ENCODE assay signal across 8 cellular contexts in genomic region chr6:31736768-31737314, GRCh38. TPM values are rescaled to one million over a fixed set of nuclear protein-coding genes. Genes with fewer than 3 reads are reported as not detected.
DNase-seq lines count a peak whose midpoint lies in the region; ATAC-seq and TF ChIP-seq lines count a peak whose summit lies in the region.

No MANE protein-coding gene starts in this region.

- H3K4me3 Mint-ChIP-seq in activated T-helper 1 cell treated with anti-CD3 and anti-CD28 coated beads, Interleukin-12 subunit alpha, Interleukin-12 subunit beta, Interleukin-2, Interleukin-4 antibody, amounts not matched to agents 30 ng/mL and 10 ng/mL and 1 ng/mL, durations not matched to agents 14 hours and 24 hours and 36 hours, result peak overlapping the region; percentile 98

- peak overlapping the region; percentile 99 for H3K27ac Mint-ChIP-seq in activated T-helper 1 cell treated with anti-CD3 and anti-CD28 coated beads, Interleukin-12 subunit alpha, Interleukin-12 subunit beta, Interleukin-2, Interleukin-4 antibody, amounts not matched to agents 30 ng/mL and 10 ng/mL and 1 ng/mL, durations not matched to agents 14 hours and 24 hours and 36 hours

- intact Hi-C loops in activated T-helper 1 cell treated with anti-CD3 and anti-CD28 coated beads, Interleukin-12 subunit alpha, Interleukin-12 subunit beta, Interleukin-2, Interleukin-4 antibody, amounts not matched to agents 30 ng/mL and 10 ng/mL and 1 ng/mL, durations not matched to agents 14 hours and 24 hours and 36 hours (cut with micrococcal nuclease), result loop anchor here (1.0 to 5.0 kb wide), 3 partner anchors 34 to 165 kb away; partner anchors contain the start of genes ABHD16A, LSM2 and LTA

- DNase-seq in HFF-Myc (ENCODE audit: extremely low read depth, low read depth), result no peak
- DNase-seq in activated T-helper 1 cell treated with anti-CD3 and anti-CD28 coated beads, Interleukin-12 subunit alpha, Interleukin-12 subunit beta, Interleukin-2, Interleukin-4 antibody, amounts not matched to agents 30 ng/mL and 10 ng/mL and 1 ng/mL, durations not matched to agents 14 hours and 24 hours and 36 hours (ENCODE audit: low spot score), result no peak
- DNase-seq in stimulated activated naive CD8-positive, alpha-beta T cell treated with anti-CD3 and anti-CD28 coated beads, Interleukin-15, Interleukin-2, amounts not matched to agents 100 U/mL and 50 U/mL, for 24 hours, result peak; percentile 27
- DNase-seq in NCI-H2171 treated with DMSO at 0.1 percent for 48 hours (lab: John Stamatoyannopoulos, UW), result no peak
- no peak for DNase-seq in NCI-H2107 treated with DMSO at 0.1 percent for 48 hours (lab: John Stamatoyannopoulos, UW; ENCODE audit: unreplicated experiment)

- ATAC-seq in stimulated activated naive CD8-positive, alpha-beta T cell treated with anti-CD3 and anti-CD28 coated beads, Interleukin-15, Interleukin-2, amounts not matched to agents 100 U/mL and 50 U/mL, for 24 hours, result no peak
- ATAC-seq in GM21786 (IDR thresholded peaks at IDR 0.05; ENCODE audit: unreplicated experiment) (no peak), HG03521 (IDR thresholded peaks at IDR 0.05; ENCODE audit: unreplicated experiment) (no peak)

- peaks cover 3% of the 10 kb centered on the region for H3K27me3 Mint-ChIP-seq in activated T-helper 1 cell treated with anti-CD3 and anti-CD28 coated beads, Interleukin-12 subunit alpha, Interleukin-12 subunit beta, Interleukin-2, Interleukin-4 antibody, amounts not matched to agents 30 ng/mL and 10 ng/mL and 1 ng/mL, durations not matched to agents 14 hours and 24 hours and 36 hours (ENCODE audit: insufficient read depth)

- TF ChIP-seq CTCF in HFF-Myc (IDR thresholded peaks at IDR 0.05; ENCODE audit: low read depth, low read length, missing control alignments), result no peak

- peaks cover 66% of the 10 kb centered on the region for H3K4me1 Mint-ChIP-seq in activated T-helper 1 cell treated with anti-CD3 and anti-CD28 coated beads, Interleukin-12 subunit alpha, Interleukin-12 subunit beta, Interleukin-2, Interleukin-4 antibody, amounts not matched to agents 30 ng/mL and 10 ng/mL and 1 ng/mL, durations not matched to agents 14 hours and 24 hours and 36 hours (ENCODE audit: low read depth)

- peak overlapping the region; percentile 97 for H3K4me3 ChIP-seq in HFF-Myc (replicated peaks; ENCODE audit: low read depth, low read length)
- peak overlapping the region; percentile 83 for H3K4me3 ChIP-seq in iPS-11a (ENCODE audit: low read depth, low read length)

- peaks cover 35% of the 10 kb centered on the region for H3K36me3 Mint-ChIP-seq in activated T-helper 1 cell treated with anti-CD3 and anti-CD28 coated beads, Interleukin-12 subunit alpha, Interleukin-12 subunit beta, Interleukin-2, Interleukin-4 antibody, amounts not matched to agents 30 ng/mL and 10 ng/mL and 1 ng/mL, durations not matched to agents 14 hours and 24 hours and 36 hours (ENCODE audit: low read depth)

- H3K9me3 Mint-ChIP-seq in activated T-helper 1 cell treated with anti-CD3 and anti-CD28 coated beads, Interleukin-12 subunit alpha, Interleukin-12 subunit beta, Interleukin-2, Interleukin-4 antibody, amounts not matched to agents 30 ng/mL and 10 ng/mL and 1 ng/mL, durations not matched to agents 14 hours and 24 hours and 36 hours, result no peaks in the 10 kb centered on the region

RNA-seq across cellular contexts. Expression of gene CLIC1, which starts 0.5 kb away (rescaled TPM):
- total RNA-seq in activated T-helper 1 cell treated with anti-CD3 and anti-CD28 coated beads, Interleukin-12 subunit alpha, Interleukin-12 subunit beta, Interleukin-2, Interleukin-4 antibody, amounts not matched to agents 30 ng/mL and 10 ng/mL and 1 ng/mL, durations not matched to agents 14 hours and 24 hours and 36 hours, result 398 and 399 TPM in 2 replicates

RNA-seq across cellular contexts. Expression of gene MSH5, which starts 3.0 kb away (rescaled TPM):
- total RNA-seq in activated T-helper 1 cell treated with anti-CD3 and anti-CD28 coated beads, Interleukin-12 subunit alpha, Interleukin-12 subunit beta, Interleukin-2, Interleukin-4 antibody, amounts not matched to agents 30 ng/mL and 10 ng/mL and 1 ng/mL, durations not matched to agents 14 hours and 24 hours and 36 hours, result 80.5 and 83.4 TPM in 2 replicates

RNA-seq across cellular contexts. Expression of gene DDAH2, which starts 7.7 kb away (rescaled TPM):
- 4.9 and 5.7 TPM in 2 replicates for total RNA-seq in activated T-helper 1 cell treated with anti-CD3 and anti-CD28 coated beads, Interleukin-12 subunit alpha, Interleukin-12 subunit beta, Interleukin-2, Interleukin-4 antibody, amounts not matched to agents 30 ng/mL and 10 ng/mL and 1 ng/mL, durations not matched to agents 14 hours and 24 hours and 36 hours

RNA-seq across cellular contexts. Expression of gene MPIG6B, which starts 13.7 kb away (rescaled TPM):
- not detected in 2 replicates for total RNA-seq in activated T-helper 1 cell treated with anti-CD3 and anti-CD28 coated beads, Interleukin-12 subunit alpha, Interleukin-12 subunit beta, Interleukin-2, Interleukin-4 antibody, amounts not matched to agents 30 ng/mL and 10 ng/mL and 1 ng/mL, durations not matched to agents 14 hours and 24 hours and 36 hours

RNA-seq across cellular contexts. Expression of gene LY6G6C, which starts 15.3 kb away (rescaled TPM):
- not detected in 2 replicates for total RNA-seq in activated T-helper 1 cell treated with anti-CD3 and anti-CD28 coated beads, Interleukin-12 subunit alpha, Interleukin-12 subunit beta, Interleukin-2, Interleukin-4 antibody, amounts not matched to agents 30 ng/mL and 10 ng/mL and 1 ng/mL, durations not matched to agents 14 hours and 24 hours and 36 hours
